In the genomic region with DNA sequence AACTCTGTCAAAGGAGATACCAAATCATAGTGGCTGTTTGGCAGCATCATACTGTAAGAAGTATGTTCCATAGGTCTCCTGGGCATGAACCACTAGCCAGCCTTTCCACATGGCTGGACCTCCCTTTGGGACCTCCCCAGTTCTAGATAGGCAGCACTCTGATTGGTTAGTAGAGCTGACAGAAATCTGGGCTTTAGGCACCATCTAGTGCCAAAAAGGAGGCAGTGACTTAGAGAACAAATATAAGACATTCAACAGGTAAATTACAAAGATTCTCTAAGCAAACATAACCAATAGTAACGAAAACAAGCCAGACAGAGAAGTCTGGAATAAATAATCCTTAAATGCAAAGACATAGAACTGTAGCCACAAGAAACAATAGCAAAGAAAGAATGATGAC, we compare ENCODE assay signal across 10 cellular contexts.
DNase-seq lines count a peak whose midpoint lies in the region; ATAC-seq and TF ChIP-seq lines count a peak whose summit lies in the region.
"Had no signal": no experiment of that assay in that cellular context is flagged by ENCODE, and none has a peak within 500 bp of the region (broad histone marks: within the 10 kb centered on the region; RNA-seq: fewer than 3 reads in every experiment).

No MANE protein-coding gene starts in this region.

- H3K27me3 ChIP-seq in PC-9 (ENCODE audit: insufficient read depth, low read depth): no peaks in the 10 kb centered on the region
- H3K27me3 ChIP-seq: upper lobe of left lung had no signal

- H3K9me3 ChIP-seq in PC-9 (ENCODE audit: insufficient read depth, low read depth): no peaks in the 10 kb centered on the region
- H3K9me3 ChIP-seq: upper lobe of left lung had no signal

- H3K4me2 ChIP-seq in PC-9: no peak overlapping the region

- H2AFZ ChIP-seq in PC-9: no peak overlapping the region

- ATAC-seq in stimulated activated naive CD8-positive, alpha-beta T cell treated with anti-CD3 and anti-CD28 coated beads, Interleukin-15, Interleukin-2, amounts not matched to agents 100 U/mL and 50 U/mL, for 24 hours: peak; percentile 32
- ATAC-seq in stimulated activated naive CD8-positive, alpha-beta T cell treated with anti-CD3 and anti-CD28 coated beads, Interleukin-15, amount 100 ng/mL, for 72 hours: no peak
- ATAC-seq in HG03378 (IDR thresholded peaks at IDR 0.05; ENCODE audit: unreplicated experiment) (no peak), HG02970 (IDR thresholded peaks at IDR 0.05; ENCODE audit: low FRiP score, unreplicated experiment) (no peak)
- ATAC-seq: naive thymus-derived CD4-positive, alpha-beta T cell had no signal

- H3K4me1 ChIP-seq in PC-9 (replicated peaks; ENCODE audit: insufficient read depth): no peaks in the 10 kb centered on the region
- H3K4me1 ChIP-seq: upper lobe of left lung had no signal

- peaks cover 0 to 6% of the 10 kb centered on the region in 2 donors for H3K9me3 Mint-ChIP-seq in stimulated activated naive CD8-positive, alpha-beta T cell treated with anti-CD3 and anti-CD28 coated beads, Interleukin-15, amount 100 ng/mL, for 72 hours

- no peaks in the 10 kb centered on the region for H3K27me3 Mint-ChIP-seq in stimulated activated naive CD8-positive, alpha-beta T cell treated with anti-CD3 and anti-CD28 coated beads, Interleukin-15, amount 100 ng/mL, for 72 hours
- H3K27me3 Mint-ChIP-seq: naive thymus-derived CD4-positive, alpha-beta T cell had no signal

- no peak overlapping the region for H3K27ac Mint-ChIP-seq in stimulated activated naive CD8-positive, alpha-beta T cell treated with anti-CD3 and anti-CD28 coated beads, Interleukin-15, amount 100 ng/mL, for 72 hours
- H3K27ac Mint-ChIP-seq: naive thymus-derived CD4-positive, alpha-beta T cell had no signal

- H3K4me3 ChIP-seq in PC-9: no peak overlapping the region
- H3K4me3 ChIP-seq: upper lobe of left lung had no signal

- BruUV-seq in PC-9 (replicated peaks; lab: Mats Ljungman, UMichigan): no TSS peak

- H3K4me1 Mint-ChIP-seq in stimulated activated naive CD8-positive, alpha-beta T cell treated with anti-CD3 and anti-CD28 coated beads, Interleukin-15, amount 100 ng/mL, for 72 hours: no peaks in the 10 kb centered on the region
- H3K4me1 Mint-ChIP-seq: naive thymus-derived CD4-positive, alpha-beta T cell had no signal

- H3K4me3 Mint-ChIP-seq in stimulated activated naive CD8-positive, alpha-beta T cell treated with anti-CD3 and anti-CD28 coated beads, Interleukin-15, amount 100 ng/mL, for 72 hours: no peak overlapping the region
- H3K4me3 Mint-ChIP-seq: naive thymus-derived CD4-positive, alpha-beta T cell had no signal

- no peaks in the 10 kb centered on the region for H3F3A ChIP-seq in PC-9 (ENCODE audit: insufficient read depth, low read depth)

- POLR2A ChIA-PET in PC-9 (lab: Charles Lee; ENCODE audit: unreplicated experiment): no interaction called here

- no peaks in the 10 kb centered on the region for H3K9me2 ChIP-seq in PC-9 (ENCODE audit: insufficient read depth)

- H3K36me3 ChIP-seq in PC-9 (ENCODE audit: low read depth): no peaks in the 10 kb centered on the region
- H3K36me3 ChIP-seq: upper lobe of left lung had no signal

- no peaks in the 10 kb centered on the region for H3K79me2 ChIP-seq in PC-9 (ENCODE audit: low read depth)

- TF ChIP-seq CTCF in PC-9 (conservative IDR thresholded peaks at IDR 0.05): peak; percentile 38; the same call in 1 of the 2 replicates

- H4K20me1 ChIP-seq in PC-9 (ENCODE audit: insufficient read depth): 0 out of 2 replicates have a peak, but pooled peaks cover 2% of the 10 kb centered on the region

- no peak overlapping the region for H3K27ac ChIP-seq in PC-9
- H3K27ac ChIP-seq: upper lobe of left lung had no signal

- CTCF ChIA-PET in PC-9 (lab: Charles Lee): no interaction called here

- intact Hi-C loops in PC-9 (cut with micrococcal nuclease; ENCODE audit: unreplicated experiment): loop anchor here (1.0 kb wide), 1 partner anchor 481 kb away; no protein-coding TSS in a partner anchor

- DNase-seq in stimulated activated naive CD8-positive, alpha-beta T cell treated with anti-CD3 and anti-CD28 coated beads, Interleukin-15, Interleukin-2, amounts not matched to agents 100 U/mL and 50 U/mL, for 24 hours: no peak
- DNase-seq in stimulated activated naive CD8-positive, alpha-beta T cell treated with anti-CD3 and anti-CD28 coated beads, Interleukin-15, amount 100 ng/mL, for 72 hours: no peak
- DNase-seq in PC-9 (no peak), glomerular visceral epithelial cell (ENCODE audit: extremely low spot score) (peak; percentile 1), OCI-M2 (lab: John Stamatoyannopoulos, UW; ENCODE audit: unreplicated experiment) (no peak)
- DNase-seq in activated naive CD4-positive, alpha-beta T cell treated with Interleukin-2 at 50 U/mL for 16 hours: no peak
- DNase-seq: naive thymus-derived CD4-positive, alpha-beta T cell; upper lobe of left lung had no signal
